In the genomic region with DNA sequence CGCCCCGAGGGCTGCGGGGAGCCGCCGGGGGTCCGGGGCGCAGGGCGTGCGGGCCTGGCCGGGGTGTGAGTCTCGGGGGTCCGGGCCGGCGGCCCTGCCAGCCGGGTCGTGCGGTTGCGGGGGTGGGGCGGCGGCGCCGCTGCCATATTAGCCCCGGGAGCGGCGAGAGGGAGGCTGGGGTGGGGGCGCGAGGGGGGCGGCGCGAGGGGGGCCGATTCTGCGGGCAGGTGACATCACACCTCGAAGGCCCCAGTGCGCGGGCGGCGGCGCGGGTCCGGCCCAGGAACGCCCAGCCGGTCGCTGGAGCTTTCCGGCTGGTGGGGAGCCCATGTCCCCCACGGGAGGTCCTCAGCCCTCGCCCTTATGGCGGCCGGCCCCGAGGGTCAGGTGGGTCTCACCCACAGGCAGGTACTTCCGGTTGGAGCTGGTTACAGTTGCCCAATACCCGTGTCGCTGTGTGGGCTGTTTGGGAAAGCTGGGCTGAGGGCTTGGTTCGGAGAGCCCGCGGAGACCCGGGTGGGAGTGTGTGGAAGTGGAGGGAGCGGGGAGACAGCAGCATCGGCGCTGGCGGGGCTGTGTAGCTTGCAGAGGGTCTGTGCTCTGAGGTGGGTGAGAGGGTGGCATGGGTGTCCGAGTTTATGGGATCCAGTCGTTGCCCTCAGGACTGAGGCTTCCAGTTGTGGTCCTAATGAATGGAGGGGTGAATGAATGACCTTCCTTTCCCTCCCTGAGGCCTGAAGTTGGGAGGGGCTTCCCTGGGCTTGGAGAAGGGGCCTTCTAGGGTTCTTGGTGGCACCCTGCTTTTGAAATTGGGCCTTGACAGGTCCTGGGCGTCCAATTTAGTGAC, we compare ENCODE assay signal across 8 cellular contexts. TPM values are rescaled to one million over a fixed set of nuclear protein-coding genes. Genes with fewer than 3 reads are reported as not detected.
DNase-seq lines count a peak whose midpoint lies in the region; ATAC-seq, FAIRE-seq and TF ChIP-seq lines count a peak whose summit lies in the region.

No MANE protein-coding gene starts in this region.

- H3K4me1 ChIP-seq in adipocyte (ENCODE audit: control insufficient read depth, insufficient read depth, low read length) = peaks cover 55% of the 10 kb centered on the region
- peaks cover 30 to 63% of the 10 kb centered on the region in 2 donors for H3K4me1 ChIP-seq in kidney (ENCODE audit: control insufficient read depth in 1 of 2, insufficient read depth in 1 of 2, low read depth in 1 of 2, low read length in 2 of 2)

- no peak for TF ChIP-seq RAD21 in Ishikawa (IDR thresholded peaks at IDR 0.05; ENCODE audit: low read depth)

- POLR2A ChIA-PET in BJ (lab: Charles Lee) = no interaction called here

- H3K27me3 ChIP-seq in BJ (ENCODE audit: control insufficient read depth, insufficient read depth, low read length) (no peaks in the 10 kb centered on the region), adipocyte (replicated peaks; ENCODE audit: control insufficient read depth, insufficient read depth, low read length) (no peaks in the 10 kb centered on the region)

- CTCF ChIA-PET in BJ (lab: Yijun Ruan, JAX) = interaction anchor here (1.5 kb wide), 1 partner anchor 14 kb away, joined by 10 read pairs; no protein-coding TSS in a partner anchor

- peaks cover 6% of the 10 kb centered on the region for H3K36me3 ChIP-seq in BJ (ENCODE audit: control insufficient read depth, insufficient read depth, low read length)
- peaks cover 2% of the 10 kb centered on the region for H3K36me3 ChIP-seq in adipocyte (ENCODE audit: control insufficient read depth, insufficient read depth, low read length, severe bottlenecking)
- peaks cover 0 to 13% of the 10 kb centered on the region in 2 donors for H3K36me3 ChIP-seq in kidney (ENCODE audit: control insufficient read depth in 1 of 2, insufficient read depth in 2 of 2, low read length in 2 of 2)

- no peak for FAIRE-seq in kidney (lab: Jason Lieb, UNC)

- no peak for TF ChIP-seq EP300 in Ishikawa (IDR thresholded peaks at IDR 0.05; ENCODE audit: borderline replicate concordance)

- H3K9ac ChIP-seq in adipocyte (ENCODE audit: low read length) (peak overlapping the region; percentile 93), kidney (ENCODE audit: low read length in 2 of 2) (peak overlapping the region; percentile 75 to 97)

- no peak for ATAC-seq in omental fat pad (ENCODE audit: low FRiP score)
- no peak for ATAC-seq in GM21717 (IDR thresholded peaks at IDR 0.05; ENCODE audit: unreplicated experiment)

- H3K4me3 ChIP-seq in BJ (ENCODE audit: low read depth, low read length) (peak overlapping the region; percentile 97), adipocyte (ENCODE audit: low read length) (peak overlapping the region; percentile 86), kidney (ENCODE audit: low read length in 2 of 2) (peak overlapping the region; percentile 83 to 91)

- H3K27ac ChIP-seq in kidney (ENCODE audit: low read depth in 2 of 2, low read length in 2 of 2) = peak overlapping the region; percentile 99

- DNase-seq in BJ (ENCODE audit: low read depth) = no peak
- DNase-seq in adipocyte (ENCODE audit: low read depth) = peak; percentile 43
- DNase-seq in kidney = peak; percentile 86
- DNase-seq in stimulated activated naive CD4-positive, alpha-beta T cell treated with Interleukin-2 at 50 U/mL for 16 hours (lab: John Stamatoyannopoulos, UW) = peak; percentile 30
- DNase-seq in NCI-H526 treated with DMSO at 0.1 percent for 48 hours (lab: John Stamatoyannopoulos, UW) = no peak
- no peak for DNase-seq in omental fat pad (ENCODE audit: low spot score)

- H3K9me3 ChIP-seq in adipocyte (ENCODE audit: control insufficient read depth, low read length) (no peaks in the 10 kb centered on the region), kidney (ENCODE audit: control insufficient read depth in 1 of 2, low read length in 2 of 2) (no peaks in the 10 kb centered on the region)

- TF ChIP-seq CTCF in BJ (IDR thresholded peaks at IDR 0.05; ENCODE audit: insufficient read depth, low read depth, low read length) (no peak), kidney (IDR thresholded peaks at IDR 0.05; ENCODE audit: borderline replicate concordance, extremely low read depth, insufficient read depth) (no peak), omental fat pad (IDR thresholded peaks at IDR 0.05) (no peak)

- intact Hi-C loops in kidney (cut with DNase I) = no loop called here

TF ChIP-seq in Ishikawa, 13 proteins besides CTCF, POLR2A, EP300 and RAD21:
- TF ChIP-seq YY1 (IDR thresholded peaks at IDR 0.05; ENCODE audit: low read depth) = 0 out of 2 replicates have a peak, but pooled peaks have one; percentile 11
- TF ChIP-seq FOXM1 (IDR thresholded peaks at IDR 0.05; ENCODE audit: borderline replicate concordance, low read depth) = no peak
- TF ChIP-seq, protein P1, sequence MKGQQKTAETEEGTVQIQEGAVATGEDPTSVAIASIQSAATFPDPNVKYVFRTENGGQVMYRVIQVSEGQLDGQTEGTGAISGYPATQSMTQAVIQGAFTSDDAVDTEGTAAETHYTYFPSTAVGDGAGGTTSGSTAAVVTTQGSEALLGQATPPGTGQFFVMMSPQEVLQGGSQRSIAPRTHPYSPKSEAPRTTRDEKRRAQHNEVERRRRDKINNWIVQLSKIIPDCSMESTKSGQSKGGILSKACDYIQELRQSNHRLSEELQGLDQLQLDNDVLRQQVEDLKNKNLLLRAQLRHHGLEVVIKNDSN (IDR thresholded peaks at IDR 0.05) = 0 out of 2 replicates have a peak, but pooled peaks have one; percentile 12

RNA-seq across cellular contexts. Expression of a gene that starts 0.8 kb away (rescaled TPM):
- polyA plus RNA-seq in BJ (2011; rRNA removed) (15.4 and 32.9 TPM in 2 replicates), kidney (ENCODE audit: insufficient read depth, low read depth, low replicate concordance) (520 TPM)
- polyA minus RNA-seq in BJ (2011; rRNA and poly(A)+ RNA removed) = 15.9 and 57.4 TPM in 2 replicates
- total RNA-seq in kidney (303 TPM), omental fat pad (100 to 1,000 TPM in 1 of 4 donors, 10 to 100 TPM in 3; 43.5 to 113 (median 67.9) TPM)

RNA-seq across cellular contexts. Expression of a gene that starts 5.6 kb away (rescaled TPM):
- 9.5 and 15.9 TPM in 2 replicates for polyA plus RNA-seq in BJ (2011; rRNA removed)
- polyA minus RNA-seq in BJ (2011; rRNA and poly(A)+ RNA removed) = 10.2 and 10.5 TPM in 2 replicates
- total RNA-seq in kidney = 52.1 TPM
- polyA plus RNA-seq in kidney (ENCODE audit: insufficient read depth, low read depth, low replicate concordance) = 51.8 TPM
- total RNA-seq in omental fat pad = 10 to 100 TPM; 26.7 to 35.9 (median 30.7) TPM

RNA-seq across cellular contexts. Expression of a gene that starts 16.7 kb away (rescaled TPM):
- polyA plus RNA-seq in BJ (2011; rRNA removed) (not detected in 2 replicates), kidney (ENCODE audit: insufficient read depth, low read depth, low replicate concordance) (not detected)
- polyA minus RNA-seq in BJ (2011; rRNA and poly(A)+ RNA removed) = not detected in 2 replicates
- total RNA-seq in kidney (0.54 TPM), omental fat pad (not detected)

RNA-seq across cellular contexts. Expression of a gene that starts 23.3 kb away (rescaled TPM):
- polyA plus RNA-seq in BJ (2011; rRNA removed) (25.0 and 31.3 TPM in 2 replicates), kidney (ENCODE audit: insufficient read depth, low read depth, low replicate concordance) (14.3 TPM)
- 13.6 and 16.1 TPM in 2 replicates for polyA minus RNA-seq in BJ (2011; rRNA and poly(A)+ RNA removed)
- total RNA-seq in kidney (52.3 TPM), omental fat pad (10 to 100 TPM; 22.2 to 34.5 (median 25.6) TPM)

RNA-seq across cellular contexts. Expression of a gene that starts 39.6 kb away (rescaled TPM):
- polyA plus RNA-seq in BJ (2011; rRNA removed) (6.0 and 9.2 TPM in 2 replicates), kidney (ENCODE audit: insufficient read depth, low read depth, low replicate concordance) (23.9 TPM)
- polyA minus RNA-seq in BJ (2011; rRNA and poly(A)+ RNA removed) = 12.1 and 12.5 TPM in 2 replicates
- total RNA-seq in kidney (25.7 TPM), omental fat pad (10 to 100 TPM; 10.4 to 19.4 (median 13.0) TPM)

Comparison
In these comparisons a context has a peak if more than half of its experiments do, and no peak if none do; other contexts are left out.
1. DNase-seq: peak in adipocyte (single experiment), kidney (single experiment) and stimulated activated naive CD4-positive, alpha-beta T cell treated with Interleukin-2 at 50 U/mL for 16 hours (single experiment); none in BJ (single experiment), NCI-H526 treated with DMSO at 0.1 percent for 48 hours (single experiment) and omental fat pad (single experiment).
2. Peak in every context shown above with its lines, with median percentiles within 50 percentile points of each other: H3K4me3 ChIP-seq.